Comparison of ENCODE assay signal across 8 cellular contexts in genomic region chr2:153163055-153163454, GRCh38.
DNase-seq lines count a peak whose midpoint lies in the region; ATAC-seq and TF ChIP-seq lines count a peak whose summit lies in the region.

No MANE protein-coding gene starts in this region.

- no peaks in the 10 kb centered on the region for H3K9me3 Mint-ChIP-seq in activated naive CD8-positive, alpha-beta T cell treated with anti-CD3 and anti-CD28 coated beads for 36 hours
- no peaks in the 10 kb centered on the region for H3K9me3 Mint-ChIP-seq in T-helper 2 cell treated with Interferon-gamma antibody and Interleukin-4, amounts not matched to agents 5 μg/mL and 100 μg/mL, for 36 hours

- H3K4me3 Mint-ChIP-seq in activated naive CD8-positive, alpha-beta T cell treated with anti-CD3 and anti-CD28 coated beads for 36 hours = no peak overlapping the region
- H3K4me3 Mint-ChIP-seq in T-helper 2 cell treated with Interferon-gamma antibody and Interleukin-4, amounts not matched to agents 5 μg/mL and 100 μg/mL, for 36 hours = no peak overlapping the region

- no peak overlapping the region for H3K4me3 ChIP-seq in GM12875 (ENCODE audit: low read depth, low read length)

- H3K27ac Mint-ChIP-seq in activated naive CD8-positive, alpha-beta T cell treated with anti-CD3 and anti-CD28 coated beads for 36 hours = no peak overlapping the region
- H3K27ac Mint-ChIP-seq in T-helper 2 cell treated with Interferon-gamma antibody and Interleukin-4, amounts not matched to agents 5 μg/mL and 100 μg/mL, for 36 hours = no peak overlapping the region

- H3K27me3 Mint-ChIP-seq in activated naive CD8-positive, alpha-beta T cell treated with anti-CD3 and anti-CD28 coated beads for 36 hours = peaks cover 3% of the 10 kb centered on the region
- no peaks in the 10 kb centered on the region for H3K27me3 Mint-ChIP-seq in T-helper 2 cell treated with Interferon-gamma antibody and Interleukin-4, amounts not matched to agents 5 μg/mL and 100 μg/mL, for 36 hours (ENCODE audit: low read depth)

- in situ Hi-C loops in KBM-7 (cut with MboI; ENCODE audit: low pct_unique_long_range_greater_than_20kb, low sequenced_read_pairs) (no loop called here), SK-MEL-5 (cut with HindIII; ENCODE audit: low pct_unique_long_range_greater_than_20kb, low sequenced_read_pairs) (no loop called here)

- TF ChIP-seq CTCF in GM12875 (IDR thresholded peaks at IDR 0.05; ENCODE audit: borderline replicate concordance, insufficient read depth, low read depth, low read length) = peak; percentile 61; the same call in 1 of the 2 replicates

- no peak for ATAC-seq in HG02884 (IDR thresholded peaks at IDR 0.05; ENCODE audit: unreplicated experiment)

- peak; percentile 34 for DNase-seq in KBM-7
- peak; percentile 76 for DNase-seq in SK-MEL-5 (ENCODE audit: low read depth, low spot score)
- peak; percentile 3 for DNase-seq in iris pigment epithelial cell (ENCODE audit: low read depth)
- DNase-seq in activated naive CD8-positive, alpha-beta T cell treated with anti-CD3 and anti-CD28 coated beads for 36 hours = no peak
- DNase-seq in T-helper 2 cell treated with Interferon-gamma antibody and Interleukin-4, amounts not matched to agents 5 μg/mL and 100 μg/mL, for 36 hours (ENCODE audit: low spot score) = no peak
- no peak for DNase-seq in activated CD4-positive, alpha-beta T cell treated with anti-CD3 and anti-CD28 coated beads, Interleukin-2, amount 50 U/mL, for 1 hour

- H3K4me1 Mint-ChIP-seq in activated naive CD8-positive, alpha-beta T cell treated with anti-CD3 and anti-CD28 coated beads for 36 hours = no peaks in the 10 kb centered on the region
- no peaks in the 10 kb centered on the region for H3K4me1 Mint-ChIP-seq in T-helper 2 cell treated with Interferon-gamma antibody and Interleukin-4, amounts not matched to agents 5 μg/mL and 100 μg/mL, for 36 hours (ENCODE audit: low read depth)

- H3K36me3 Mint-ChIP-seq in activated naive CD8-positive, alpha-beta T cell treated with anti-CD3 and anti-CD28 coated beads for 36 hours = no peaks in the 10 kb centered on the region
- no peaks in the 10 kb centered on the region for H3K36me3 Mint-ChIP-seq in T-helper 2 cell treated with Interferon-gamma antibody and Interleukin-4, amounts not matched to agents 5 μg/mL and 100 μg/mL, for 36 hours (ENCODE audit: low read depth)

Comparison
In these comparisons a context has a peak if more than half of its experiments do, and no peak if none do; other contexts are left out.
1. DNase-seq: peak in KBM-7 (single experiment), SK-MEL-5 (single experiment) and iris pigment epithelial cell (single experiment); none in activated naive CD8-positive, alpha-beta T cell treated with anti-CD3 and anti-CD28 coated beads for 36 hours (single experiment), T-helper 2 cell treated with Interferon-gamma antibody and Interleukin-4, amounts not matched to agents 5 μg/mL and 100 μg/mL, for 36 hours (single experiment) and activated CD4-positive, alpha-beta T cell treated with anti-CD3 and anti-CD28 coated beads, Interleukin-2, amount 50 U/mL, for 1 hour (single experiment).